2 cellular contexts compared by ENCODE assay signal in the genomic region with DNA sequence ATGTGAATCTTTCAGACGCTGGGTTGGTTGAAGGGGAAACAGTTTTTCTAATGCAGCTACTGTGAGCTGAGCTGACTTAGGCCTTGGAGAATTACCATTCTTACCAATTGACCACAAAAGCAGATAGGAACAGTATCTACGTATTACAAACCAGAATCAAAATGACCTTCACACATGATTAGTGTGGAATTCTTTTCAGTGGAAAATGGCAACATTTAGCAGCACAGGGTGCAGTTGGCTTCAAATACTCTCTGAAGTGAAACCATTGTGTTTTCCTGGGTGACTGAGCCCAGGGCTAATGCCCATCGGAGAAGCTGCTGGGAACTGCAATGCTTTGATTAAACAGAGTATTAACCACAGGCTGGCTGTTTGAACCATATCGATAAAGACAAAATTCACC.
A peak's percentile ranks its signal among the peaks of the same experiment; 100 is the strongest.
TF ChIP-seq lines count a peak whose summit lies in the region.

No MANE protein-coding gene starts in this region.

TF ChIP-seq in liver, 16 proteins besides CTCF, POLR2A, EP300 and RAD21:
- TF ChIP-seq TAF1 (conservative IDR thresholded peaks at IDR 0.05) (no peak), YY1 (IDR thresholded peaks at IDR 0.05) (no peak), HNF4A (conservative IDR thresholded peaks at IDR 0.05) (peak in 1 of 2 donors; percentile 11), EGR1 (IDR thresholded peaks at IDR 0.05; ENCODE audit: low read depth in 2 of 2) (no peak), RXRA (IDR thresholded peaks at IDR 0.05) (peak; percentile 12 to 40), MAX (IDR thresholded peaks at IDR 0.05) (no peak)

TF ChIP-seq in HepG2, 621 proteins besides CTCF, POLR2A, EP300 and RAD21:
- TF ChIP-seq, protein P1, sequence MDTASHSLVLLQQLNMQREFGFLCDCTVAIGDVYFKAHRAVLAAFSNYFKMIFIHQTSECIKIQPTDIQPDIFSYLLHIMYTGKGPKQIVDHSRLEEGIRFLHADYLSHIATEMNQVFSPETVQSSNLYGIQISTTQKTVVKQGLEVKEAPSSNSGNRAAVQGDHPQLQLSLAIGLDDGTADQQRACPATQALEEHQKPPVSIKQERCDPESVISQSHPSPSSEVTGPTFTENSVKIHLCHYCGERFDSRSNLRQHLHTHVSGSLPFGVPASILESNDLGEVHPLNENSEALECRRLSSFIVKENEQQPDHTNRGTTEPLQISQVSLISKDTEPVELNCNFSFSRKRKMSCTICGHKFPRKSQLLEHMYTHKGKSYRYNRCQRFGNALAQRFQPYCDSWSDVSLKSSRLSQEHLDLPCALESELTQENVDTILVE (CRISPR knock-in tag; IDR thresholded peaks at IDR 0.05): no peak
- TF ChIP-seq ZSCAN29 (CRISPR knock-in tag; conservative IDR thresholded peaks at IDR 0.05): no peak
- TF ChIP-seq, protein P2, sequence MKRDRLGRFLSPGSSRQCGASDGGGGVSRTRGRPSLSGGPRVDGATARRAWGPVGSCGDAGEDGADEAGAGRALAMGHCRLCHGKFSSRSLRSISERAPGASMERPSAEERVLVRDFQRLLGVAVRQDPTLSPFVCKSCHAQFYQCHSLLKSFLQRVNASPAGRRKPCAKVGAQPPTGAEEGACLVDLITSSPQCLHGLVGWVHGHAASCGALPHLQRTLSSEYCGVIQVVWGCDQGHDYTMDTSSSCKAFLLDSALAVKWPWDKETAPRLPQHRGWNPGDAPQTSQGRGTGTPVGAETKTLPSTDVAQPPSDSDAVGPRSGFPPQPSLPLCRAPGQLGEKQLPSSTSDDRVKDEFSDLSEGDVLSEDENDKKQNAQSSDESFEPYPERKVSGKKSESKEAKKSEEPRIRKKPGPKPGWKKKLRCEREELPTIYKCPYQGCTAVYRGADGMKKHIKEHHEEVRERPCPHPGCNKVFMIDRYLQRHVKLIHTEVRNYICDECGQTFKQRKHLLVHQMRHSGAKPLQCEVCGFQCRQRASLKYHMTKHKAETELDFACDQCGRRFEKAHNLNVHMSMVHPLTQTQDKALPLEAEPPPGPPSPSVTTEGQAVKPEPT (CRISPR knock-in tag; IDR thresholded peaks at IDR 0.05; ENCODE audit: low read depth): no peak
- TF ChIP-seq SMARCE1 (IDR thresholded peaks at IDR 0.05; ENCODE audit: borderline replicate concordance): no peak
- TF ChIP-seq, protein P3, sequence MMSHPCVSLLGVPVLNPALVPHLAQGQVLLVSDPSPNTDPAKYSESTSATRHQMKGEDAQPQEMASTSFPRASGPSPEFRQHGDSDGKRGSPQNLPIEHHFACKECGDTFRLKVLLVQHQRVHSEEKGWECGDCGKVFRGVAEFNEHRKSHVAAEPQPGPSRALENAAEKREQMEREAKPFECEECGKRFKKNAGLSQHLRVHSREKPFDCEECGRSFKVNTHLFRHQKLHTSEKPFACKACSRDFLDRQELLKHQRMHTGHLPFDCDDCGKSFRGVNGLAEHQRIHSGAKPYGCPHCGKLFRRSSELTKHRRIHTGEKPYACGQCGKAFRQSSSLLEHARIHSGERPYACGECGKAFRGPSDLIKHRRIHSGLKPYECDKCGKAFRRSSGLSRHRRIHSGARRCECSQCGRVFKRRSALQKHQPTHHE (CRISPR knock-in tag; IDR thresholded peaks at IDR 0.05; ENCODE audit: borderline replicate concordance): no peak
- TF ChIP-seq ZBTB34 (CRISPR knock-in tag; IDR thresholded peaks at IDR 0.05): no peak
- TF ChIP-seq, protein P4, sequence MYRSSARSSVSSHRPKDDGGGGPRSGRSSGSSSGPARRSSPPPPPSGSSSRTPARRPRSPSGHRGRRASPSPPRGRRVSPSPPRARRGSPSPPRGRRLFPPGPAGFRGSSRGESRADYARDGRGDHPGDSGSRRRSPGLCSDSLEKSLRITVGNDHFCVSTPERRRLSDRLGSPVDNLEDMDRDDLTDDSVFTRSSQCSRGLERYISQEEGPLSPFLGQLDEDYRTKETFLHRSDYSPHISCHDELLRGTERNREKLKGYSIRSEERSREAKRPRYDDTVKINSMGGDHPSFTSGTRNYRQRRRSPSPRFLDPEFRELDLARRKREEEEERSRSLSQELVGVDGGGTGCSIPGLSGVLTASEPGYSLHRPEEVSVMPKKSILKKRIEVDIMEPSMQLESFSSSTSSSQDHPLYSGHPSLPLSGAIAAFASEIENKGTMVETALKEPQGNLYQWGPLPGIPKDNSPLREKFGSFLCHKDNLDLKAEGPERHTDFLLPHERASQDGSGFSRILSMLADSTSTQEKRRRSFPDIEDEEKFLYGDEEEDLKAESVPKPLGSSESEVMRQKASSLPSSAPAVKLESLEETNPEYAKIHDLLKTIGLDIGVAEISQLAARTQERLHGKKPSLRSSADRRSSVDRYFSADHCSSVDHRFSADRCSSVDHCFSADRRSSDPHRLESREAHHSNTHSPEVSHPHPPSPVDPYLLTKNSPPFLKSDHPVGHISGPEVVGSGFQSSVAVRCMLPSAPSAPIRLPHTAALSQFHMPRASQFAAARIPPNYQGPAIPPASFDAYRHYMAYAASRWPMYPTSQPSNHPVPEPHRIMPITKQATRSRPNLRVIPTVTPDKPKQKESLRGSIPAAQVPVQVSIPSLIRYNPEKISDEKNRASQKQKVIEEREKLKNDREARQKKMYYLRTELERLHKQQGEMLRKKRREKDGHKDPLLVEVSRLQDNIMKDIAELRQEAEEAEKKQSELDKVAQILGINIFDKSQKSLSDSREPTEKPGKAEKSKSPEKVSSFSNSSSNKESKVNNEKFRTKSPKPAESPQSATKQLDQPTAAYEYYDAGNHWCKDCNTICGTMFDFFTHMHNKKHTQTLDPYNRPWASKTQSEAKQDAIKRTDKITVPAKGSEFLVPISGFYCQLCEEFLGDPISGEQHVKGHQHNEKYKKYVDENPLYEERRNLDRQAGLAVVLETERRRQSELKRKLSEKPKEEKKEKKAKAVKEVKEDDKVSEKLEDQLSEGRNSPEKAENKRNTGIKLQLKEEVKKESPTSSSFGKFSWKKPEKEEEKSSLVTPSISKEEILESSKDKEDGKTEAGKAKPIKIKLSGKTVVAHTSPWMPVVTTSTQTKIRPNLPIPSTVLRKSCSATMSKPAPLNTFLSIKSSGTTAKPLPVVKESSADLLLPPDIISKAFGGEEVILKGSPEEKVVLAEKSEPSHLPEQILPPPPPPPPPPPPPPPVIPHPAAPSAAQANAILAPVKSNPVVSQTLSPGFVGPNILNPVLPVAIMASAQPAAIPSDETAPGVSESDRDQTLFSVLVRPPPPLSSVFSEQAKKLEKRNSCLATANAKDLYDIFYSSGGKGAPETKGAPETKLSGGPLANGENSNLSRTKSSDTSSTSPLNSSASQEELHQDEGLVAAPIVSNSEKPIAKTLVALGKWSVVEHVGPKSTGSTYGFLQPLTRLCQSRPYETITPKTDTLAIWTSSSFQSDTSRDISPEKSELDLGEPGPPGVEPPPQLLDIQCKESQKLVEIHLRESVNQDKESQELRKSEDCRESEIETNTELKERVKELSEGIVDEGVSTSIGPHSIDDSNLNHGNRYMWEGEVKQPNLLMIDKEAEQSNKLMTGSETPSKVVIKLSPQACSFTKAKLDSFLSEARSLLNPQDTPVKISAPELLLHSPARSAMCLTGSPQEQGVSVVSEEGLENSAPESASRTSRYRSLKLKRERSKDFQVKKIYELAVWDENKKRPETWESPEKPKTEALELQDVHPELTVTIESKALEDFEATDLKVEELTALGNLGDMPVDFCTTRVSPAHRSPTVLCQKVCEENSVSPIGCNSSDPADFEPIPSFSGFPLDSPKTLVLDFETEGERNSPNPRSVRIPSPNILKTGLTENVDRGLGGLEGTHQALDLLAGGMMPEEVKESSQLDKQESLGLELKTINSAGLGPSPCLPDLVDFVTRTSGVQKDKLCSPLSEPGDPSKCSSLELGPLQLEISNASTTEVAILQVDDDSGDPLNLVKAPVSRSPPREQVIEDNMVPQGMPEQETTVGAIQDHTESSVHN (CRISPR knock-in tag; IDR thresholded peaks at IDR 0.05): no peak
- TF ChIP-seq RCOR2 (CRISPR knock-in tag; IDR thresholded peaks at IDR 0.05): no peak
- no peak for TF ChIP-seq KDM4B (CRISPR knock-in tag; IDR thresholded peaks at IDR 0.05)
- TF ChIP-seq CREM (IDR thresholded peaks at IDR 0.05): no peak
- TF ChIP-seq CREM (CRISPR knock-in tag; IDR thresholded peaks at IDR 0.05): no peak
- no peak for TF ChIP-seq SMAD3 (CRISPR knock-in tag; IDR thresholded peaks at IDR 0.05)
- no peak for TF ChIP-seq MBNL3 (CRISPR knock-in tag; conservative IDR thresholded peaks at IDR 0.05)
- no peak for TF ChIP-seq ZNF75D (CRISPR knock-in tag; IDR thresholded peaks at IDR 0.05; ENCODE audit: borderline replicate concordance)
- TF ChIP-seq NFYC (CRISPR knock-in tag; IDR thresholded peaks at IDR 0.05): no peak
- TF ChIP-seq, protein P5, sequence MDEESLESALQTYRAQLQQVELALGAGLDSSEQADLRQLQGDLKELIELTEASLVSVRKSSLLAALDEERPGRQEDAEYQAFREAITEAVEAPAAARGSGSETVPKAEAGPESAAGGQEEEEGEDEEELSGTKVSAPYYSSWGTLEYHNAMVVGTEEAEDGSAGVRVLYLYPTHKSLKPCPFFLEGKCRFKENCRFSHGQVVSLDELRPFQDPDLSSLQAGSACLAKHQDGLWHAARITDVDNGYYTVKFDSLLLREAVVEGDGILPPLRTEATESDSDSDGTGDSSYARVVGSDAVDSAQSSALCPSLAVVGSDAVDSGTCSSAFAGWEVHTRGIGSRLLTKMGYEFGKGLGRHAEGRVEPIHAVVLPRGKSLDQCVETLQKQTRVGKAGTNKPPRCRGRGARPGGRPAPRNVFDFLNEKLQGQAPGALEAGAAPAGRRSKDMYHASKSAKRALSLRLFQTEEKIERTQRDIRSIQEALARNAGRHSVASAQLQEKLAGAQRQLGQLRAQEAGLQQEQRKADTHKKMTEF (CRISPR knock-in tag; IDR thresholded peaks at IDR 0.05): no peak
- TF ChIP-seq, protein P6, sequence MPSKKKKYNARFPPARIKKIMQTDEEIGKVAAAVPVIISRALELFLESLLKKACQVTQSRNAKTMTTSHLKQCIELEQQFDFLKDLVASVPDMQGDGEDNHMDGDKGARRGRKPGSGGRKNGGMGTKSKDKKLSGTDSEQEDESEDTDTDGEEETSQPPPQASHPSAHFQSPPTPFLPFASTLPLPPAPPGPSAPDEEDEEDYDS (CRISPR knock-in tag; IDR thresholded peaks at IDR 0.05): no peak
- no peak for TF ChIP-seq NFAT5 (CRISPR knock-in tag; IDR thresholded peaks at IDR 0.05)
